In genomic region chr7:151233111-151233701, GRCh38 we compare ENCODE assay signal across 8 cellular contexts. TPM values are rescaled to one million over a fixed set of nuclear protein-coding genes. Genes with fewer than 3 reads are reported as not detected.
DNase-seq lines count a peak whose midpoint lies in the region; ATAC-seq and TF ChIP-seq lines count a peak whose summit lies in the region.

No MANE protein-coding gene starts in this region.

- peaks cover 45% of the 10 kb centered on the region for H3K79me2 ChIP-seq in Loucy (ENCODE audit: insufficient read depth, low read length)

- H3K36me3 ChIP-seq in Loucy (ENCODE audit: insufficient read depth, low read length) (peaks cover 14% of the 10 kb centered on the region; the same call in 1 of the 2 replicates), colonic mucosa (no peaks in the 10 kb centered on the region), lung (ENCODE audit: control insufficient read depth in 2 of 2, insufficient read depth in 2 of 2, low read length in 2 of 2) (peaks cover 3 to 34% of the 10 kb centered on the region in 2 donors)

- ATAC-seq in GM21360 (IDR thresholded peaks at IDR 0.05; ENCODE audit: unreplicated experiment), result peak; percentile 48
- peak; percentile 64 for ATAC-seq in lung (ENCODE audit: insufficient read depth, low FRiP score)
- ATAC-seq in GM21381 (IDR thresholded peaks at IDR 0.05; ENCODE audit: unreplicated experiment), result no peak

- H3K27ac ChIP-seq in C4-2B, result peak overlapping the region; percentile 83
- peak overlapping the region; percentile 53 for H3K27ac ChIP-seq in colonic mucosa
- H3K27ac ChIP-seq in lung (ENCODE audit: low read depth in 1 of 2, low read length in 1 of 2), result peak overlapping the region; percentile 82 to 87

- H3K4me1 ChIP-seq in Loucy (ENCODE audit: insufficient read depth, low read length, poor library complexity, severe bottlenecking) (peaks cover 28% of the 10 kb centered on the region), colonic mucosa (peaks cover 10% of the 10 kb centered on the region), lung (ENCODE audit: control insufficient read depth in 2 of 2, insufficient read depth in 2 of 2, low read length in 2 of 2) (peaks cover 0 to 11% of the 10 kb centered on the region in 2 donors)

- H3K9me3 ChIP-seq in Loucy (ENCODE audit: insufficient read depth, low read depth, low read length), result no peaks in the 10 kb centered on the region
- no peaks in the 10 kb centered on the region for H3K9me3 ChIP-seq in colonic mucosa
- no peaks in the 10 kb centered on the region for H3K9me3 ChIP-seq in lung (ENCODE audit: control insufficient read depth in 2 of 2, insufficient read depth in 1 of 2, low read length in 1 of 2)

- H3K4me2 ChIP-seq in Loucy (ENCODE audit: low read depth, low read length, poor library complexity, severe bottlenecking), result peak overlapping the region; percentile 91

- no peaks in the 10 kb centered on the region for H3K9me2 ChIP-seq in Loucy (replicated peaks; ENCODE audit: low read depth, low read length)

- no peaks in the 10 kb centered on the region for H3F3A ChIP-seq in Loucy (ENCODE audit: low read depth)

- intact Hi-C loops in colonic mucosa (cut with DNase I), result no loop called here

- peaks cover 38% of the 10 kb centered on the region for H4K20me1 ChIP-seq in Loucy (ENCODE audit: insufficient read depth, low read length, poor library complexity, severe bottlenecking)

- no peak for TF ChIP-seq CTCF in C4-2B (conservative IDR thresholded peaks at IDR 0.05)
- TF ChIP-seq CTCF in Loucy (conservative IDR thresholded peaks at IDR 0.05; ENCODE audit: low read length), result no peak
- TF ChIP-seq CTCF in colonic mucosa (IDR thresholded peaks at IDR 0.05), result no peak
- no peak for TF ChIP-seq CTCF in lung (IDR thresholded peaks at IDR 0.05; ENCODE audit: control extremely low read depth, extremely low read depth)

- peak; percentile 57 for DNase-seq in activated CD4-positive, alpha-beta T cell treated with anti-CD3 and anti-CD28 coated beads for 1 hour
- DNase-seq in colonic mucosa (no peak), lung (ENCODE audit: low spot score) (peak; percentile 53)
- peak; percentile 49 for DNase-seq in stimulated activated CD8-positive, alpha-beta memory T cell treated with anti-CD3 and anti-CD28 coated beads, Interleukin-15, amount 100 ng/mL, for 1 hour (ENCODE audit: low read depth)

- H3K27me3 ChIP-seq in Loucy (ENCODE audit: insufficient read depth, low read length, poor library complexity, severe bottlenecking), result peaks cover 5% of the 10 kb centered on the region
- no peaks in the 10 kb centered on the region for H3K27me3 ChIP-seq in colonic mucosa
- H3K27me3 ChIP-seq in lung (ENCODE audit: control insufficient read depth, insufficient read depth), result no peaks in the 10 kb centered on the region

- H2AFZ ChIP-seq in Loucy (ENCODE audit: low read length), result 0 out of 2 replicates have a peak overlapping the region, but pooled peaks have one; percentile 40

- H3K9ac ChIP-seq in Loucy (ENCODE audit: low read depth, low read length, poor library complexity, severe bottlenecking), result peak overlapping the region; percentile 99
- peak overlapping the region; percentile 81 to 93 for H3K9ac ChIP-seq in colonic mucosa (ENCODE audit: low read depth in 2 of 2, low read length in 2 of 2)

- H3K4me3 ChIP-seq in Loucy (ENCODE audit: low read length, poor library complexity, severe bottlenecking) (peak overlapping the region; percentile 99), colonic mucosa (peak overlapping the region; percentile 86), lung (peak overlapping the region; percentile 98)

- WGBS in lung, 2 donors, result 6 to 8% methylated on average over 21 of the region's 21 CpGs

RNA-seq across cellular contexts. Expression of gene CHPF2, which starts 0.9 kb away (rescaled TPM):
- total RNA-seq in colonic mucosa, result 10 to 100 TPM; 36.2 to 42.7 TPM
- 10 to 100 TPM; 23.3 to 54.0 TPM for total RNA-seq in lung
- 10 to 100 TPM; 33.8 to 36.2 TPM for polyA plus RNA-seq in lung

RNA-seq across cellular contexts. Expression of gene ABCF2, which starts 6.2 kb away (rescaled TPM):
- total RNA-seq in colonic mucosa, result 10 to 100 TPM; 25.6 to 38.3 TPM
- total RNA-seq in lung, result 10 to 100 TPM; 13.2 to 36.2 TPM
- 10 to 100 TPM; 15.4 to 36.3 TPM for polyA plus RNA-seq in lung

RNA-seq across cellular contexts. Expression of gene SMARCD3, which starts 15.3 kb away (rescaled TPM):
- total RNA-seq in colonic mucosa (1 to 10 TPM; 4.3 to 6.7 TPM), lung (10 to 100 TPM; 37.5 to 70.9 TPM)
- 10 to 100 TPM; 40.3 to 62.5 TPM for polyA plus RNA-seq in lung

RNA-seq across cellular contexts. Expression of gene H2BK1, which starts 22.9 kb away (rescaled TPM):
- total RNA-seq in colonic mucosa, result not detected
- under 1 TPM in 1 of 2 donors, not detected in 1; 0.52 TPM for total RNA-seq in lung
- not detected for polyA plus RNA-seq in lung

RNA-seq across cellular contexts. Expression of gene ASB10, which starts 46.2 kb away (rescaled TPM):
- total RNA-seq in colonic mucosa (not detected), lung (not detected)
- not detected for polyA plus RNA-seq in lung

Comparison
In these comparisons a context has a peak if more than half of its experiments do, and no peak if none do; other contexts are left out.
1. RNA of gene SMARCD3, which starts 15.3 kb away (total RNA-seq): 37.5 to 70.9 TPM in lung; 4.3 to 6.7 TPM in colonic mucosa; every median in the first group is over 4 times any median in the second.
2. Peak in every context shown above with its lines, with median percentiles within 50 percentile points of each other: H3K27ac ChIP-seq and H3K4me3 ChIP-seq.